In genomic region chr6:24759718-24760117, GRCh38 we compare ENCODE assay signal across 1 cellular context.
TF ChIP-seq lines count a peak whose summit lies in the region.

No MANE protein-coding gene starts in this region.

TF ChIP-seq in K562, 482 proteins besides CTCF, POLR2A, EP300 and RAD21 (continues in another document):
- TF ChIP-seq MXI1 (IDR thresholded peaks at IDR 0.05; ENCODE audit: low read depth, low read length): no peak
- TF ChIP-seq TRIM28 (IDR thresholded peaks at IDR 0.05): no peak
- TF ChIP-seq NR4A1 (CRISPR knock-in tag; IDR thresholded peaks at IDR 0.05): no peak
- TF ChIP-seq NR4A1 (tag; IDR thresholded peaks at IDR 0.05): peak; percentile 81; the same call in 1 of the 2 replicates
- no peak for TF ChIP-seq ZNF518B (CRISPR knock-in tag; IDR thresholded peaks at IDR 0.05)
- TF ChIP-seq ZNF449 (CRISPR knock-in tag; IDR thresholded peaks at IDR 0.05): 0 out of 2 replicates have a peak, but pooled peaks have one; percentile 52
- TF ChIP-seq ZNF239 (CRISPR knock-in tag; IDR thresholded peaks at IDR 0.05): peak; percentile 27; the same call in 1 of the 2 replicates
- TF ChIP-seq ZBTB26 (CRISPR knock-in tag; IDR thresholded peaks at IDR 0.05): no peak
- peak; percentile 24; the same call in 1 of the 2 replicates for TF ChIP-seq ID3 (CRISPR knock-in tag; IDR thresholded peaks at IDR 0.05)
- 0 out of 2 replicates have a peak, but pooled peaks have one; percentile 46 for TF ChIP-seq ID3 (tag; IDR thresholded peaks at IDR 0.05)
- no peak for TF ChIP-seq ZNF444 (CRISPR knock-in tag; IDR thresholded peaks at IDR 0.05)
- TF ChIP-seq DDX20 (tag; IDR thresholded peaks at IDR 0.05; ENCODE audit: low read depth): peak; percentile 82; the same call in 1 of the 2 replicates
- no peak for TF ChIP-seq HNRNPUL1 (IDR thresholded peaks at IDR 0.05; ENCODE audit: low read length)
- no peak for TF ChIP-seq ZNF146 (CRISPR knock-in tag; IDR thresholded peaks at IDR 0.05; ENCODE audit: unreplicated experiment)
- no peak for TF ChIP-seq NR1H2 (CRISPR knock-in tag; IDR thresholded peaks at IDR 0.05)
- TF ChIP-seq PTTG1 (tag; IDR thresholded peaks at IDR 0.05; ENCODE audit: low read depth): peak; percentile 75; the same call in 1 of the 2 replicates
- TF ChIP-seq RBM25 (IDR thresholded peaks at IDR 0.05; ENCODE audit: low read depth, low read length, severe bottlenecking): no peak
- TF ChIP-seq NONO (IDR thresholded peaks at IDR 0.05; ENCODE audit: low read depth in 2 of 2, low read length in 1 of 2): no peak
- TF ChIP-seq ZNF41 (CRISPR knock-in tag; conservative IDR thresholded peaks at IDR 0.05): peak; percentile 81
- TF ChIP-seq DMBX1 (CRISPR knock-in tag; IDR thresholded peaks at IDR 0.05; ENCODE audit: borderline replicate concordance): peak; percentile 78; the same call in 1 of the 2 replicates
- no peak for TF ChIP-seq NR2C1 (IDR thresholded peaks at IDR 0.05)
- TF ChIP-seq NR2C1 (tag; IDR thresholded peaks at IDR 0.05): peak; percentile 47
- TF ChIP-seq ATF3 (IDR thresholded peaks at IDR 0.05): no peak
- TF ChIP-seq ATF3 (CRISPR knock-in tag; conservative IDR thresholded peaks at IDR 0.05): no peak
- peak; percentile 81 for TF ChIP-seq ZNF592 (IDR thresholded peaks at IDR 0.05)
- TF ChIP-seq ZZZ3 (IDR thresholded peaks at IDR 0.05): no peak
- TF ChIP-seq NFIX (CRISPR knock-in tag; IDR thresholded peaks at IDR 0.05; ENCODE audit: low read depth): no peak
- TF ChIP-seq HDAC8 (tag; IDR thresholded peaks at IDR 0.05): 0 out of 2 replicates have a peak, but pooled peaks have one; percentile 58
- TF ChIP-seq TSC22D4 (tag; IDR thresholded peaks at IDR 0.05): no peak
- no peak for TF ChIP-seq MCM7 (IDR thresholded peaks at IDR 0.05)
- TF ChIP-seq RB1 (IDR thresholded peaks at IDR 0.05; ENCODE audit: low read depth): no peak
- TF ChIP-seq SAFB (IDR thresholded peaks at IDR 0.05; ENCODE audit: borderline replicate concordance, low read depth, low read length): no peak
- TF ChIP-seq MXD1 (CRISPR knock-in tag; IDR thresholded peaks at IDR 0.05; ENCODE audit: borderline replicate concordance, poor library complexity, severe bottlenecking): no peak
- no peak for TF ChIP-seq RFX1 (IDR thresholded peaks at IDR 0.05)
- TF ChIP-seq E2F3 (CRISPR knock-in tag; IDR thresholded peaks at IDR 0.05): 0 out of 2 replicates have a peak, but pooled peaks have one; percentile 58
- TF ChIP-seq STAT5A (IDR thresholded peaks at IDR 0.05; ENCODE audit: borderline replicate concordance, low read length): no peak
- peak; percentile 71; the same call in 1 of the 2 replicates for TF ChIP-seq MEF2D (tag; conservative IDR thresholded peaks at IDR 0.05; ENCODE audit: low read depth)
- no peak for TF ChIP-seq ERF (CRISPR knock-in tag; IDR thresholded peaks at IDR 0.05)
- peak; percentile 61; the same call in 1 of the 2 replicates for TF ChIP-seq TEAD2 (tag; IDR thresholded peaks at IDR 0.05)
- peak; percentile 85; the same call in 1 of the 2 replicates for TF ChIP-seq ZNF583 (CRISPR knock-in tag; IDR thresholded peaks at IDR 0.05)
- TF ChIP-seq KLF6 (CRISPR knock-in tag; IDR thresholded peaks at IDR 0.05; ENCODE audit: borderline replicate concordance): peak; percentile 66; the same call in 1 of the 2 replicates
- TF ChIP-seq RREB1 (CRISPR knock-in tag; IDR thresholded peaks at IDR 0.05): no peak
- TF ChIP-seq CSDE1 (IDR thresholded peaks at IDR 0.05): no peak
- peak; percentile 21; the same call in 1 of the 2 replicates for TF ChIP-seq DIDO1 (tag; IDR thresholded peaks at IDR 0.05; ENCODE audit: low read depth)
- TF ChIP-seq ZNF395 (CRISPR knock-in tag; IDR thresholded peaks at IDR 0.05): peak; percentile 33; the same call in 1 of the 2 replicates
